Comparison of ENCODE assay signal across 21 cellular contexts in genomic region chr11:43138621-43139140, GRCh38.
"Had no signal": no experiment of that assay in that cellular context is flagged by ENCODE, and none has a peak within 500 bp of the region (broad histone marks: within the 10 kb centered on the region; RNA-seq: fewer than 3 reads in every experiment).

No MANE protein-coding gene starts in this region.

- ATAC-seq: activated CD4-positive, CD25-positive, alpha-beta regulatory T cell treated with anti-CD3 and anti-CD28 coated beads, Interleukin-2, amount 50 U/mL, for 24 hours; activated CD8-positive, alpha-beta T cell treated with anti-CD3 and anti-CD28 coated beads, Interleukin-2, amount 10 ng/mL, durations not matched to agents 7 days and 5 days had no signal

- H3K9ac ChIP-seq: SK-N-SH had no signal

- H3K36me3 Mint-ChIP-seq: activated naive CD8-positive, alpha-beta T cell treated with anti-CD3 and anti-CD28 coated beads, Interleukin-2, amount 10 ng/mL, durations not matched to agents 7 days and 5 days had no signal

- H3K4me1 ChIP-seq: adrenal gland had no signal

- H3K9me3 ChIP-seq: adrenal gland, MG63, SK-N-SH had no signal

- H3K4me2 ChIP-seq: SK-N-SH had no signal

- H3K36me3 ChIP-seq: adrenal gland, MG63 had no signal

- H3K27me3 Mint-ChIP-seq: activated naive CD8-positive, alpha-beta T cell treated with anti-CD3 and anti-CD28 coated beads, Interleukin-2, amount 10 ng/mL, durations not matched to agents 7 days and 5 days had no signal

- H3K4me3 ChIP-seq: adrenal gland, MG63 had no signal

- DNase-seq: activated CD4-positive, alpha-beta T cell treated with anti-CD3 and anti-CD28 coated beads for 4 hours; activated CD4-positive, alpha-beta T cell treated with anti-CD3 and anti-CD28 coated beads, Interleukin-2, amount 50 U/mL, for 4 hours; activated CD8-positive, alpha-beta memory T cell treated with anti-CD3 and anti-CD28 coated beads, Interleukin-2, amount 50 U/mL, for 48 hours; activated CD8-positive, alpha-beta T cell treated with anti-CD3 and anti-CD28 coated beads, Interleukin-2, amount 10 ng/mL, durations not matched to agents 7 days and 5 days; activated naive CD4-positive, alpha-beta T cell treated with anti-CD3 and anti-CD28 coated beads, Interleukin-2, amount 50 U/mL, for 16 hours; activated naive CD8-positive, alpha-beta T cell treated with anti-CD3 and anti-CD28 coated beads, Interleukin-2, amount 10 ng/mL, durations not matched to agents 7 days and 5 days; activated T-cell treated with anti-CD3 and anti-CD28 coated beads, Interleukin-2, amount 50 U/mL, for 1 hour; adrenal gland; anterior cingulate cortex; cerebellar nuclear complex; MG63; MV-4-11; NCI-H1092 treated with DMSO at 0.1 percent for 48 hours; NCI-H1417 treated with DMSO at 0.1 percent for 48 hours; NCI-H1694 treated with DMSO at 0.1 percent for 48 hours; NCI-H2029 treated with DMSO at 0.1 percent for 48 hours; NCI-H510A treated with DMSO at 0.1 percent for 48 hours; NCI-H748 treated with DMSO at 0.1 percent for 48 hours; SK-N-SH; T-helper 1 cell had no signal

- H3K4me3 Mint-ChIP-seq: activated CD8-positive, alpha-beta T cell treated with anti-CD3 and anti-CD28 coated beads, Interleukin-2, amount 10 ng/mL, durations not matched to agents 7 days and 5 days; activated naive CD8-positive, alpha-beta T cell treated with anti-CD3 and anti-CD28 coated beads, Interleukin-2, amount 10 ng/mL, durations not matched to agents 7 days and 5 days had no signal

- H3K27ac ChIP-seq: adrenal gland had no signal

- H3K27ac Mint-ChIP-seq: activated CD8-positive, alpha-beta T cell treated with anti-CD3 and anti-CD28 coated beads, Interleukin-2, amount 10 ng/mL, durations not matched to agents 7 days and 5 days; activated naive CD8-positive, alpha-beta T cell treated with anti-CD3 and anti-CD28 coated beads, Interleukin-2, amount 10 ng/mL, durations not matched to agents 7 days and 5 days had no signal

- H3K27me3 ChIP-seq: adrenal gland, MG63 had no signal
